ENCODE assay signal across 15 cellular contexts in the genomic region with DNA sequence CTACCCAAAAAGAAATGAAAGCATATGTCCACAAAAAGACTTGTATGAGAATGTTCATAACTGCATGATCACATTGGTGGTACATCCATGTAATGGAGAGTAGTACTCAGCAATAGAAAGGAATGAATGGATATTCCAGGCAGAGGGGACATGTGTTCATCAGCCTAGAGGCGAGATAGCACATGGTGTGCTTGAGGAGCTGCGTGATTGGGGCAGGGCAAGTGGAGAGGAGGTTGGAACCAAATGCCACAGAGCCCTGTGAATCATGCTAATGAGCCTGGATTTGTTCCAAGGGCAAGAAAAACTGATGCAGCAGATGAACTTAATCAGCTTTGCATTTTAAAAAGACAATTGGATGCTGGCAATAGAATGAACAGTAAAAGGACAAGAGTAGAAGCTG.
DNase-seq lines count a peak whose midpoint lies in the region; ATAC-seq and TF ChIP-seq lines count a peak whose summit lies in the region.
"Had no signal": no experiment of that assay in that cellular context is flagged by ENCODE, and none has a peak within 500 bp of the region (broad histone marks: within the 10 kb centered on the region; RNA-seq: fewer than 3 reads in every experiment).

No MANE protein-coding gene starts in this region.

- DNase-seq in AG10803 (ENCODE audit: low read depth): peak; percentile 30
- peak; percentile 13 for DNase-seq in EL
- DNase-seq in SK-MEL-5 (ENCODE audit: low read depth, low spot score): peak; percentile 45
- DNase-seq in fibroblast of peridontal ligament (ENCODE audit: extremely low read depth): peak; percentile 6
- no peak for DNase-seq in activated effector memory CD4-positive, alpha-beta T cell treated with Interleukin-2 at 50 U/mL for 16 hours
- DNase-seq: CD4-positive, alpha-beta memory T cell; DMS79 treated with DMSO at 0.1 percent for 48 hours; H7; Karpas-422; NCI-H187; SK-N-SH had no signal

- in situ Hi-C loops in SK-MEL-5 (cut with HindIII; ENCODE audit: low pct_unique_long_range_greater_than_20kb, low sequenced_read_pairs): no loop called here

- no peak overlapping the region for H3K4me3 ChIP-seq in AG10803 (ENCODE audit: low read length)

- no peak for ATAC-seq in HG03280 (IDR thresholded peaks at IDR 0.05; ENCODE audit: unreplicated experiment)
- no peak for ATAC-seq in HG02759 (IDR thresholded peaks at IDR 0.05; ENCODE audit: unreplicated experiment)
- ATAC-seq in GM21576 (IDR thresholded peaks at IDR 0.05; ENCODE audit: unreplicated experiment): no peak
- ATAC-seq: Right ventricle myocardium inferior had no signal

- TF ChIP-seq CTCF in AG10803 (conservative IDR thresholded peaks at IDR 0.05; ENCODE audit: low read length): no peak
